ENCODE assay signal across 1 cellular context in the genomic region with DNA sequence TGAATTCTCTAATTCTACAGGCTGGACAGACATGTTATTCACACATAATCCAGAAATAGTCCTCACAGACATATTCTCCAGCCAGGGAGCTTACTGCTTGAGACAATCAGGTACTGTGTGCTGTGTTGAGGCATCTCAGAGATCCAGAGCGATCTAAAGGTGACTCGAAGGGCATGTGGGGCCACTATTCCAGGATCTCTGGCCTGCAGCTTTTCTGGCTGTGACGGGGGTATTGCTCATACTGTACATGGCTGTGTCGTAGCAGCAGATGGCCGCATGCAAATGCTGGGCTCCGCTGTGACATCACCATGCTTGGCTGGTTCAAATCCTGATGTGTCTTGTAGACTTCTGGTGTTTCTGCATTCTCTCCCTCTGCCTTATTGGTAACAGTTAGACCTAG.
TF ChIP-seq lines count a peak whose summit lies in the region.

No MANE protein-coding gene starts in this region.

TF ChIP-seq in GM12878, 131 proteins besides CTCF, POLR2A, EP300 and RAD21 (continued from another document):
- TF ChIP-seq, protein P1, sequence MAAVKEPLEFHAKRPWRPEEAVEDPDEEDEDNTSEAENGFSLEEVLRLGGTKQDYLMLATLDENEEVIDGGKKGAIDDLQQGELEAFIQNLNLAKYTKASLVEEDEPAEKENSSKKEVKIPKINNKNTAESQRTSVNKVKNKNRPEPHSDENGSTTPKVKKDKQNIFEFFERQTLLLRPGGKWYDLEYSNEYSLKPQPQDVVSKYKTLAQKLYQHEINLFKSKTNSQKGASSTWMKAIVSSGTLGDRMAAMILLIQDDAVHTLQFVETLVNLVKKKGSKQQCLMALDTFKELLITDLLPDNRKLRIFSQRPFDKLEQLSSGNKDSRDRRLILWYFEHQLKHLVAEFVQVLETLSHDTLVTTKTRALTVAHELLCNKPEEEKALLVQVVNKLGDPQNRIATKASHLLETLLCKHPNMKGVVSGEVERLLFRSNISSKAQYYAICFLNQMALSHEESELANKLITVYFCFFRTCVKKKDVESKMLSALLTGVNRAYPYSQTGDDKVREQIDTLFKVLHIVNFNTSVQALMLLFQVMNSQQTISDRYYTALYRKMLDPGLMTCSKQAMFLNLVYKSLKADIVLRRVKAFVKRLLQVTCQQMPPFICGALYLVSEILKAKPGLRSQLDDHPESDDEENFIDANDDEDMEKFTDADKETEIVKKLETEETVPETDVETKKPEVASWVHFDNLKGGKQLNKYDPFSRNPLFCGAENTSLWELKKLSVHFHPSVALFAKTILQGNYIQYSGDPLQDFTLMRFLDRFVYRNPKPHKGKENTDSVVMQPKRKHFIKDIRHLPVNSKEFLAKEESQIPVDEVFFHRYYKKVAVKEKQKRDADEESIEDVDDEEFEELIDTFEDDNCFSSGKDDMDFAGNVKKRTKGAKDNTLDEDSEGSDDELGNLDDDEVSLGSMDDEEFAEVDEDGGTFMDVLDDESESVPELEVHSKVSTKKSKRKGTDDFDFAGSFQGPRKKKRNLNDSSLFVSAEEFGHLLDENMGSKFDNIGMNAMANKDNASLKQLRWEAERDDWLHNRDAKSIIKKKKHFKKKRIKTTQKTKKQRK (IDR thresholded peaks at IDR 0.05; ENCODE audit: low read depth, low read length), result no peak
